Comparison of ENCODE assay signal across 1 cellular context in the genomic region with DNA sequence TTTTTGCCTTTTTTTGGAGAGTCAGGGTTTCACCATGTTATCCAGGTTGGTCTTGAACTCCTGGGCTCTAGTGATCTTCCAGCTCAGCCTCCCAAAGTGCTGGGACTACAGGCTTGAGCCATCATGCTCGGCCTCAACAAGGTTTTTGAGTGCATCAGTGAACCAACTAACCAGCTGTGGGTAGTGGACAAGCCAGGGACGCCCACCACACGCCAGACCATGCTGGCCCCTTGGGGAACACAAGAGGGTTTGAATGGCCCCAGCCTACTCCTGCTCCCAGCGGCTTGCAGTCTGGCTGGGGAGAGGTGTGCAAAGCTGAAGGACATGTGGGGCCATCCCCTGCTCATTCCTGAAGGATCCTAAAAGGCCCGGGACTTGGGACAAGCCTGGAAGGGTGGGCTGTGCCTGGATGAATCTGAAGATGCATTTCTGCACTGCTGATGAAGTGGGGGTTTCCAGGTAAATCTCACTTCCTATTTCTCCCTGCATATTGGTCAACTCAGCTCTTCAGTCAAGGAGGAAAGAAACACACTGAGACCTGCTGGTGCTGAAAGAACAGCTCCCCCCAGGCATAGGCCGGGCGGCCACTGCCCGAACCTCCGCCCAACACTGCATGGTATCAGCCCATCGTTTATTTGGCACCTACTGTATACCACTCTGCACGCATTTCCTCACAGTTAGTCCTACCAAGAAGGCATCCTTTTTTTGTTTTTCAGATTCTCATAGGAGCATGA.
TF ChIP-seq lines count a peak whose summit lies in the region.

No MANE protein-coding gene starts in this region.

TF ChIP-seq in HEK293, 187 proteins besides CTCF, POLR2A, EP300 and RAD21 (continued from another document):
- TF ChIP-seq, protein P1, sequence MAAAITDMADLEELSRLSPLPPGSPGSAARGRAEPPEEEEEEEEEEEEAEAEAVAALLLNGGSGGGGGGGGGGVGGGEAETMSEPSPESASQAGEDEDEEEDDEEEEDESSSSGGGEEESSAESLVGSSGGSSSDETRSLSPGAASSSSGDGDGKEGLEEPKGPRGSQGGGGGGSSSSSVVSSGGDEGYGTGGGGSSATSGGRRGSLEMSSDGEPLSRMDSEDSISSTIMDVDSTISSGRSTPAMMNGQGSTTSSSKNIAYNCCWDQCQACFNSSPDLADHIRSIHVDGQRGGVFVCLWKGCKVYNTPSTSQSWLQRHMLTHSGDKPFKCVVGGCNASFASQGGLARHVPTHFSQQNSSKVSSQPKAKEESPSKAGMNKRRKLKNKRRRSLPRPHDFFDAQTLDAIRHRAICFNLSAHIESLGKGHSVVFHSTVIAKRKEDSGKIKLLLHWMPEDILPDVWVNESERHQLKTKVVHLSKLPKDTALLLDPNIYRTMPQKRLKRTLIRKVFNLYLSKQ (tag by site-specific recombination; IDR thresholded peaks at IDR 0.05; ENCODE audit: borderline replicate concordance) = no peak
- TF ChIP-seq ZNF792 (tag by site-specific recombination; IDR thresholded peaks at IDR 0.05) = 0 out of 2 replicates have a peak, but pooled peaks have one; percentile 35
- TF ChIP-seq, protein P2, sequence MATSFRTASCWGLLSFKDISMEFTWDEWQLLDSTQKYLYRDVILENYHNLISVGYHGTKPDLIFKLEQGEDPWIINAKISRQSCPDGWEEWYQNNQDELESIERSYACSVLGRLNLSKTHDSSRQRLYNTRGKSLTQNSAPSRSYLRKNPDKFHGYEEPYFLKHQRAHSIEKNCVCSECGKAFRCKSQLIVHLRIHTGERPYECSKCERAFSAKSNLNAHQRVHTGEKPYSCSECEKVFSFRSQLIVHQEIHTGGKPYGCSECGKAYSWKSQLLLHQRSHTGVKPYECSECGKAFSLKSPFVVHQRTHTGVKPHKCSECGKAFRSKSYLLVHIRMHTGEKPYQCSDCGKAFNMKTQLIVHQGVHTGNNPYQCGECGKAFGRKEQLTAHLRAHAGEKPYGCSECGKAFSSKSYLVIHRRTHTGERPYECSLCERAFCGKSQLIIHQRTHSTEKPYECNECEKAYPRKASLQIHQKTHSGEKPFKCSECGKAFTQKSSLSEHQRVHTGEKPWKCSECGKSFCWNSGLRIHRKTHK (tag by site-specific recombination; IDR thresholded peaks at IDR 0.05) = no peak
